ENCODE assay signal across 8 cellular contexts in the genomic region with DNA sequence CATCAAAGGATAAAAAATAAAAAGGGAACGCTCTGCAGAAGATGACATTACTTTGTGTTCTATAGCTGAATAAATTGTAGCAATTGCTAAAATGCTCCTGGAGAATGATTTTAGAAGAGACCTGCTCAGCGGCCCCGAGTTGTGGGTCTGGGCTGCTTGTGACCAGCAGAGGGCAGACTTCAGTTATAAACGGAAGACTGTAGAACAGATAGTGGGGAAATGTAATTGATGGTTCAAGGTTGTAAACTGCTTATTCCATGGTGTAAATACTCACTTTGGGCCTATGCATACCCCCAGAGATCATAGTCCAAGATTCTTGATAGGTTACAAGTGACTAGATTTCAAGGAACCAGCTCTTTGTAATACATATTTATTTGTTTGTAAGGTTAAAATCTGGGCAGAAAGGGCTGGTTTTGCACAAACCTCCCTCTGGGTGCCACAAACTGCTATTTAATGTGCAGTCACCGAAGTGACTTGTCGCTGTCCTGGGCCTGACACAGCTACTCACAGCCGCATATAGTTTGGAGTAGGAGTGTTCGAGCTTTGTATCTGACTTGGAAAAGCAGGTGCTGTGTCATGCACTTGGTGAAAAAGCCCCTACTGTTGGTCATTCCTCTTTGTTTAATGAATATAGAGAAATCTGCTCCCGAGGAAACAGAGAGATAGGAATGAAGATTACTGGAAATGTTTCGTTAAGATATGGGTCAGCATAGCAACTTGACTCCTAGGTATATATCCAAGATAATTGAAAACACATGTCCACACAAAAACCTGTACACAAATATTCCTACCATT. TPM values are rescaled to one million over a fixed set of nuclear protein-coding genes. Genes with fewer than 3 reads are reported as not detected.
DNase-seq lines count a peak whose midpoint lies in the region; ATAC-seq and TF ChIP-seq lines count a peak whose summit lies in the region.

No MANE protein-coding gene starts in this region.

- H3K4me3 ChIP-seq in hepatocyte, result no peak overlapping the region
- H3K4me3 ChIP-seq in spleen, result no peak overlapping the region

- peak; percentile 88 for TF ChIP-seq CTCF in GM10266 (IDR thresholded peaks at IDR 0.05; ENCODE audit: control insufficient read depth, insufficient read depth, low read depth, missing control alignments)
- TF ChIP-seq CTCF in hepatocyte (IDR thresholded peaks at IDR 0.05; ENCODE audit: poor library complexity), result peak; percentile 91
- peak; percentile 63 to 92 (median 85) for TF ChIP-seq CTCF in spleen (IDR thresholded peaks at IDR 0.05 in 8 of 11, conservative IDR thresholded peaks at IDR 0.05 in 3 of 11)

- H3K9me3 ChIP-seq in hepatocyte (ENCODE audit: low read depth) (no peaks in the 10 kb centered on the region), spleen (no peaks in the 10 kb centered on the region)

- intact Hi-C loops in spleen (cut with DNase I; ENCODE audit: low total_unique reads), result loop anchor here (2.0 kb wide), 1 partner anchor 233 kb away; no protein-coding TSS in a partner anchor

- WGBS in hepatocyte (ENCODE audit: low lambda C conversion rate, missing lambda C conversion rate), result 27% methylated on average over 10 of the region's 10 CpGs
- 31 to 45% (median 39%) methylated on average over 10 of the region's 10 CpGs for WGBS in spleen, 5 donors

- H3K27me3 ChIP-seq in hepatocyte, result no peaks in the 10 kb centered on the region
- H3K27me3 ChIP-seq in spleen (replicated peaks in 1 of 7), result peaks cover 0 to 4% (median 0%) of the 10 kb centered on the region in 7 donors

- DNase-seq in GM10266 (ENCODE audit: extremely low spot score), result peak; percentile 27
- DNase-seq in NCI-H1436 (lab: John Stamatoyannopoulos, UW), result peak; percentile 84
- peak; percentile 26 for DNase-seq in T-helper 22 cell (ENCODE audit: low read depth)
- DNase-seq in anterior cingulate cortex (lab: John Stamatoyannopoulos, UW), result peak in 51 of 58 donors; percentile 4 to 84 (median 47)
- DNase-seq in hepatocyte (ENCODE audit: low spot score), result peak; percentile 86
- peak; percentile 85 for DNase-seq in spleen

- no peaks in the 10 kb centered on the region for H3K79me2 ChIP-seq in hepatocyte

- H3K27ac ChIP-seq in hepatocyte (no peak overlapping the region), spleen (no peak overlapping the region)

- TF ChIP-seq POLR2A in spleen (IDR thresholded peaks at IDR 0.05), result no peak

- no peaks in the 10 kb centered on the region for H4K20me1 ChIP-seq in hepatocyte (ENCODE audit: insufficient read depth, poor library complexity, severe bottlenecking)

- ATAC-seq in HG02610 (IDR thresholded peaks at IDR 0.05; ENCODE audit: unreplicated experiment), result peak; percentile 49
- ATAC-seq in HG02970 (IDR thresholded peaks at IDR 0.05; ENCODE audit: low FRiP score, unreplicated experiment), result no peak

- H3K4me1 ChIP-seq in hepatocyte (ENCODE audit: insufficient read depth) (peaks cover 13% of the 10 kb centered on the region), spleen (peaks cover 12 to 41% (median 31%) of the 10 kb centered on the region in 6 donors)

- no peak overlapping the region for H2AFZ ChIP-seq in hepatocyte

- no peaks in the 10 kb centered on the region for H3K9me2 ChIP-seq in hepatocyte (replicated peaks; ENCODE audit: insufficient read depth)

- H3K4me2 ChIP-seq in hepatocyte, result no peak overlapping the region

- no peaks in the 10 kb centered on the region for H3K36me3 ChIP-seq in hepatocyte (replicated peaks; ENCODE audit: insufficient read depth, low read depth)
- no peaks in the 10 kb centered on the region for H3K36me3 ChIP-seq in spleen

RNA-seq across cellular contexts. Expression of a gene that starts 34.7 kb away (rescaled TPM):
- total RNA-seq in hepatocyte (101 and 114 TPM in 2 replicates), spleen (10 to 100 TPM; 65.9 to 97.8 (median 75.2) TPM)
- polyA plus RNA-seq in hepatocyte (290 and 318 TPM in 2 replicates), spleen (100 to 1,000 TPM; 119 to 158 (median 141) TPM)

Comparison
In these comparisons a context has a peak if more than half of its experiments do, and no peak if none do; other contexts are left out.
1. DNase-seq: peak in every context shown above with its lines; median percentile 86 in hepatocyte; 85 in spleen; 84 in NCI-H1436; 47 in anterior cingulate cortex; 27 in GM10266; 26 in T-helper 22 cell.